Comparison of ENCODE assay signal across 1 cellular context in the genomic region with DNA sequence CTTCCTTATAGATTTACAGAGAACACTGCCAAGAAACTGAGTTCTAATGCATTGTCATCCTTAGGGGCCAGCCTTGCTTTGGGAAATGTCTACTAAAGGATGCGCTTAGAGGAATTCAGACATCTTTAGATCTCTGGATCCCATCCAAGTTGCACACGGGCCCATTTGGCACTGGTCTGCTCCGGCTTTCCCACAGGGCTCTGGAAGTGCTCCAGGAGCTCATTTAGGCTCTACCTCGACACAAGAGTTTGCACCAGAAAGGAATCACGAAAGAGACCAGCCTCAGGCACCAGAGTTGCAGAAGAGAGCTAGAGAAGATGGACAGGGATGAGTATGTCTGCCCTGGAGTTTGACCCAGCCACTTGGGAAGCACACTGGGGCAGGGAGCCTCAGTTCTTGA.
TF ChIP-seq lines count a peak whose summit lies in the region.

No MANE protein-coding gene starts in this region.

TF ChIP-seq in IMR-90, 13 proteins besides CTCF, POLR2A, EP300 and RAD21 (continued from another document):
- no peak for TF ChIP-seq CEBPB (IDR thresholded peaks at IDR 0.05; ENCODE audit: low read depth, low read length)
- TF ChIP-seq NFE2L2 (IDR thresholded peaks at IDR 0.05; ENCODE audit: low read depth, low read length) = no peak
- TF ChIP-seq, protein P1, sequence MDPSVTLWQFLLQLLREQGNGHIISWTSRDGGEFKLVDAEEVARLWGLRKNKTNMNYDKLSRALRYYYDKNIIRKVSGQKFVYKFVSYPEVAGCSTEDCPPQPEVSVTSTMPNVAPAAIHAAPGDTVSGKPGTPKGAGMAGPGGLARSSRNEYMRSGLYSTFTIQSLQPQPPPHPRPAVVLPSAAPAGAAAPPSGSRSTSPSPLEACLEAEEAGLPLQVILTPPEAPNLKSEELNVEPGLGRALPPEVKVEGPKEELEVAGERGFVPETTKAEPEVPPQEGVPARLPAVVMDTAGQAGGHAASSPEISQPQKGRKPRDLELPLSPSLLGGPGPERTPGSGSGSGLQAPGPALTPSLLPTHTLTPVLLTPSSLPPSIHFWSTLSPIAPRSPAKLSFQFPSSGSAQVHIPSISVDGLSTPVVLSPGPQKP (IDR thresholded peaks at IDR 0.05; ENCODE audit: borderline replicate concordance, low read depth, low read length) = no peak
- TF ChIP-seq, protein P2, sequence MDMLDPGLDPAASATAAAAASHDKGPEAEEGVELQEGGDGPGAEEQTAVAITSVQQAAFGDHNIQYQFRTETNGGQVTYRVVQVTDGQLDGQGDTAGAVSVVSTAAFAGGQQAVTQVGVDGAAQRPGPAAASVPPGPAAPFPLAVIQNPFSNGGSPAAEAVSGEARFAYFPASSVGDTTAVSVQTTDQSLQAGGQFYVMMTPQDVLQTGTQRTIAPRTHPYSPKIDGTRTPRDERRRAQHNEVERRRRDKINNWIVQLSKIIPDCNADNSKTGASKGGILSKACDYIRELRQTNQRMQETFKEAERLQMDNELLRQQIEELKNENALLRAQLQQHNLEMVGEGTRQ (IDR thresholded peaks at IDR 0.05; ENCODE audit: low read depth, low read length) = no peak
- no peak for TF ChIP-seq CHD1 (IDR thresholded peaks at IDR 0.05; ENCODE audit: low read depth, low read length)
